8 cellular contexts compared by ENCODE assay signal in the genomic region with DNA sequence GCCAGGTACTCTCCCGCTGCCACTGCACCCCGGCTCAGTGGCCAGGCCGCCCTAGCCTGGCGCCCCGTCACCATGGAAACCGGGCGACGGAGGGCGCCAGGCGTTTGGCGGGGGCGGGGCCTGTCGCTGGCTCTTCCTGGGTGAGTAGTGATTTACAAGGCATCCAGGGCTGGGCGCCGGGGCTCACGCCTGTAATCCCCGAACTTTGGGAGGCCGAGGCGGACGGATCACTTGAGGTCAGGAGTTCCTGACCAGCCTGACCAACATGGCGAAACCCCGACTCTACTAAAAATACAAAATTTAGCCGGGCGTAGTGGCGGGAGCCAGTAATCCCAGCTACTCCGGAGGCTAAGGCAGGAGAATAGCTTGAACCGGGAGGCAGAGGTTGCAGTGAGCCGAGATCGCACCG. TPM values are rescaled to one million over a fixed set of nuclear protein-coding genes. Genes with fewer than 3 reads are reported as not detected.
DNase-seq lines count a peak whose midpoint lies in the region; ATAC-seq and TF ChIP-seq lines count a peak whose summit lies in the region.
"Not testable (repeated sequence)": the region's sequence is repeated elsewhere in the genome, so short reads cannot be mapped to it uniquely, and the experiment has no call there.

A gene (minus strand): TSS at position 107 of the 409 bp plus-strand sequence. CDS start 116 bp downstream, outside the sequence.

- ATAC-seq in GM21576 (IDR thresholded peaks at IDR 0.05; ENCODE audit: unreplicated experiment) = peak; percentile 91
- peak; percentile 77 for ATAC-seq in HG03571 (IDR thresholded peaks at IDR 0.05; ENCODE audit: unreplicated experiment)
- ATAC-seq in esophagus mucosa = peak; percentile 67
- ATAC-seq in naive B cell (ENCODE audit: low read depth in 2 of 2) = peak; percentile 90 to 92

- not testable (repeated sequence) for H3K9me2 ChIP-seq in OCI-LY7 (ENCODE audit: insufficient read depth, low read length)

- H3K79me2 ChIP-seq in OCI-LY7 (ENCODE audit: insufficient read depth, low read depth, low read length) = not testable (repeated sequence)

- H3K4me1 ChIP-seq in OCI-LY7 (ENCODE audit: insufficient read depth, low read length, poor library complexity, severe bottlenecking) = not testable (repeated sequence)

- intact Hi-C loops in OCI-LY7 (cut with micrococcal nuclease; ENCODE audit: unreplicated experiment) = loop anchor here (5.0 kb wide), 1 partner anchor 37 kb away; a partner anchor contains a TSS

- peak within 1 kb of the TSS in 4 of 6 donors; percentile 1 to 85 (median 66) for H3K27ac Mint-ChIP-seq in naive B cell

- not testable (repeated sequence) for H4K20me1 ChIP-seq in OCI-LY7 (ENCODE audit: insufficient read depth, low read length)

- H3K36me3 ChIP-seq in OCI-LY7 (ENCODE audit: insufficient read depth, low read length) = not testable (repeated sequence)

- POLR2A ChIA-PET in OCI-LY7 (lab: Charles Lee) = interaction anchor here (1.2 kb wide), 1 partner anchor 11 kb away, joined by 3 read pairs; no protein-coding TSS in a partner anchor

- CTCF ChIA-PET in OCI-LY7 (lab: Charles Lee; ENCODE audit: unreplicated experiment) = not testable (repeated sequence)

- H3K36me3 Mint-ChIP-seq in naive B cell = not testable (repeated sequence)

- H3K4me2 ChIP-seq in OCI-LY7 (ENCODE audit: low read length) = peak within 1 kb of the TSS; percentile 63

- H3K4me1 Mint-ChIP-seq in naive B cell = peaks cover 4 to 14% (median 12%) of the 10 kb centered on the region in 3 donors

- 0 out of 2 replicates have a peak within 1 kb of the TSS, but pooled peaks have one; percentile 54 for H2AFZ ChIP-seq in OCI-LY7 (ENCODE audit: low read length)

- not testable (repeated sequence) for H3K9me3 ChIP-seq in OCI-LY7 (ENCODE audit: low read length)

- peaks cover 6 to 31% (median 22%) of the 10 kb centered on the region in 3 donors for H3K27me3 Mint-ChIP-seq in naive B cell

- H3K4me3 Mint-ChIP-seq in naive B cell = peak within 1 kb of the TSS; percentile 80 to 87 (median 84)

- peak within 1 kb of the TSS; percentile 58 for H3K4me3 ChIP-seq in OCI-LY7 (ENCODE audit: low read depth, low read length, poor library complexity, severe bottlenecking)

- DNase-seq in DMS 273 (lab: John Stamatoyannopoulos, UW; ENCODE audit: unreplicated experiment) (peak; percentile 83), OCI-LY7 (ENCODE audit: low spot score) (peak; percentile 47), activated T-cell treated with anti-CD3 and anti-CD28 coated beads for 48 hours (ENCODE audit: low read depth) (peak; percentile 67), naive B cell (peak; percentile 60)
- DNase-seq in stimulated activated CD8-positive, alpha-beta memory T cell treated with anti-CD3 and anti-CD28 coated beads, Interleukin-2, amount 100 ng/mL, for 48 hours (ENCODE audit: low read depth in 2 of 2) = peak; percentile 51 to 60

- H3K9me3 Mint-ChIP-seq in naive B cell = not testable (repeated sequence)

- not testable (repeated sequence) for TF ChIP-seq CTCF in OCI-LY7 (conservative IDR thresholded peaks at IDR 0.05; ENCODE audit: low read length)

- not testable (repeated sequence) for H3K27ac ChIP-seq in OCI-LY7 (ENCODE audit: low read depth, low read length, poor library complexity, severe bottlenecking)

- not testable (repeated sequence) for BruUV-seq in OCI-LY7 (replicated peaks; lab: Mats Ljungman, UMichigan)

RNA-seq across cellular contexts. Expression of the gene that starts here (rescaled TPM):
- total RNA-seq in OCI-LY7 (2014; rRNA removed; shearing (Covaris generic)) = 2.4 and 2.6 TPM in 2 replicates
- total RNA-seq in OCI-LY7 (2022) (2.6 and 4.2 TPM in 2 replicates), esophagus mucosa (0.40 TPM)
- polyA plus RNA-seq in naive B cell (ENCODE audit: low read depth in 6 of 6) = not detected

Comparison
In these comparisons a context has a peak if more than half of its experiments do, and no peak if none do; other contexts are left out.
1. Peak in ATAC-seq in esophagus mucosa; RNA of the gene not detected or under 1 TPM.
2. Peak in DNase-seq and ATAC-seq in naive B cell; RNA of the gene not detected or under 1 TPM.